Comparison of ENCODE assay signal across 25 cellular contexts in genomic region chr5:172445866-172446265, GRCh38. TPM values are rescaled to one million over a fixed set of nuclear protein-coding genes. Genes with fewer than 3 reads are reported as not detected.
DNase-seq lines count a peak whose midpoint lies in the region; ATAC-seq and TF ChIP-seq lines count a peak whose summit lies in the region.
"Had no signal": no experiment of that assay in that cellular context is flagged by ENCODE, and none has a peak within 500 bp of the region (broad histone marks: within the 10 kb centered on the region; RNA-seq: fewer than 3 reads in every experiment).

No MANE protein-coding gene starts in this region.

- H3K27me3 ChIP-seq in neuronal stem cell (ENCODE audit: control insufficient read depth in 3 of 3, insufficient read depth in 3 of 3, low read depth in 1 of 3, low read length in 3 of 3) (no peaks in the 10 kb centered on the region), testis (no peaks in the 10 kb centered on the region)
- H3K27me3 ChIP-seq: brain microvascular endothelial cell had no signal

- H3K4me2 ChIP-seq in neuronal stem cell (ENCODE audit: insufficient read depth, low read length, poor library complexity, severe bottlenecking) = no peak overlapping the region

- no peak overlapping the region for H2AFZ ChIP-seq in neuronal stem cell (ENCODE audit: low read length)
- H2AFZ ChIP-seq: GM23248 had no signal

- no peak overlapping the region for H2BK12ac ChIP-seq in neuronal stem cell (ENCODE audit: low read length)

- no CpG with 5 or more reads among the region's 10 CpGs for WGBS in neuronal stem cell (ENCODE audit: extremely low coverage in 2 of 2, insufficient read length in 2 of 2, insufficient replicate concordance in 1 of 2), 2 donors
- WGBS in testis, 2 donors = 72 to 87% methylated on average over 7 to 10 of the region's 10 CpGs

- no peak for TF ChIP-seq POLR2A in testis (IDR thresholded peaks at IDR 0.05)

- no peak overlapping the region for H4K91ac ChIP-seq in neuronal stem cell (ENCODE audit: low read depth, low read length, poor library complexity)

- H3K9ac ChIP-seq in neuronal stem cell (ENCODE audit: low read depth, low read length, poor library complexity) = peak overlapping the region; percentile 3
- H3K9ac ChIP-seq: GM23248 had no signal

- no peak overlapping the region for H3K4ac ChIP-seq in neuronal stem cell (ENCODE audit: low read length)

- DNase-seq in neuronal stem cell (ENCODE audit: low spot score) (no peak), testis (no peak), hippocampal formation (lab: John Stamatoyannopoulos, UW) (no peak), D341Med (ENCODE audit: low spot score) (no peak)
- no peak for DNase-seq in activated CD8-positive, alpha-beta memory T cell treated with anti-CD3 and anti-CD28 coated beads for 24 hours
- DNase-seq: activated CD4-positive, CD25-positive, alpha-beta regulatory T cell treated with anti-CD3 and anti-CD28 coated beads, Interleukin-2, amount 50 U/mL, for 72 hours; activated CD8-positive, alpha-beta T cell treated with anti-CD3 and anti-CD28 coated beads, Interleukin-2, amount 10 ng/mL, durations not matched to agents 7 days and 5 days; activated gamma-delta T cell; activated naive CD8-positive, alpha-beta T cell treated with anti-CD3 and anti-CD28 coated beads, Interleukin-2, amount 50 U/mL, for 24 hours; brain microvascular endothelial cell; CD4-positive, alpha-beta T cell; cortex of kidney; DMS 273 treated with DMSO at 0.1 percent for 48 hours; endodermal cell; kidney; NCI-H2081 treated with DMSO at 0.1 percent for 48 hours; SHP77; stimulated activated CD4-positive, alpha-beta T cell treated with anti-CD3 and anti-CD28 coated beads, Interleukin-2, amount 100 ng/mL, for 48 hours; SW 1271 had no signal

- H3K23ac ChIP-seq in neuronal stem cell (ENCODE audit: low read depth, low read length, poor library complexity) = no peak overlapping the region

- intact Hi-C loops in testis (cut with DNase I; ENCODE audit: low total_unique reads) = no loop called here

- no peak overlapping the region for H2BK120ac ChIP-seq in neuronal stem cell (ENCODE audit: low read depth, low read length)

- H3K4me3 ChIP-seq in neuronal stem cell (ENCODE audit: low read length in 2 of 2) (no peak overlapping the region), testis (no peak overlapping the region)
- H3K4me3 ChIP-seq: GM23248, K562 had no signal

- H3K4me1 ChIP-seq in neuronal stem cell (ENCODE audit: control insufficient read depth in 2 of 2, insufficient read depth in 1 of 2, low read depth in 1 of 2, low read length in 2 of 2) (peaks cover 3 to 7% of the 10 kb centered on the region in 2 donors), testis (peaks cover 34% of the 10 kb centered on the region)

- H3K14ac ChIP-seq in neuronal stem cell (ENCODE audit: low read length) = no peak overlapping the region

- ATAC-seq in GM19328 (IDR thresholded peaks at IDR 0.05; ENCODE audit: unreplicated experiment) = no peak
- ATAC-seq: activated CD8-positive, alpha-beta T cell treated with anti-CD3 and anti-CD28 coated beads, Interleukin-2, amount 10 ng/mL, durations not matched to agents 7 days and 5 days; activated naive CD8-positive, alpha-beta T cell treated with anti-CD3 and anti-CD28 coated beads, Interleukin-2, amount 50 U/mL, for 24 hours; K562; stimulated activated effector memory CD8-positive, alpha-beta T cell treated with anti-CD3 and anti-CD28 coated beads, Interleukin-12 subunit alpha, Interleukin-12 subunit beta, amount 100 ng/mL, for 72 hours had no signal

- peaks cover 23% of the 10 kb centered on the region for H3K79me1 ChIP-seq in neuronal stem cell (ENCODE audit: low read depth, low read length)

- no peak overlapping the region for H2BK15ac ChIP-seq in neuronal stem cell (ENCODE audit: low read length)

- H4K8ac ChIP-seq in neuronal stem cell (ENCODE audit: low read depth, low read length) = no peak overlapping the region

- peak overlapping the region; percentile 60 for H2BK5ac ChIP-seq in neuronal stem cell (ENCODE audit: low read length)

- H2AK5ac ChIP-seq in neuronal stem cell (ENCODE audit: low read depth, low read length) = no peak overlapping the region

- H3K36me3 ChIP-seq in neuronal stem cell (replicated peaks in 1 of 2; ENCODE audit: control insufficient read depth in 2 of 2, insufficient read depth in 2 of 2, low read length in 2 of 2) (peaks cover under 1 to 51% of the 10 kb centered on the region in 2 donors), testis (ENCODE audit: low read depth, missing control alignments) (no peaks in the 10 kb centered on the region)
- H3K36me3 ChIP-seq: brain microvascular endothelial cell had no signal

- H3K27ac ChIP-seq in cingulate gyrus (ENCODE audit: low read depth, low read length) (peak overlapping the region; percentile 57), neuronal stem cell (replicated peaks; ENCODE audit: low read length) (no peak overlapping the region), testis (peak overlapping the region; percentile 22 to 85)
- H3K27ac ChIP-seq: brain microvascular endothelial cell, GM23248 had no signal

- H3K9me3 ChIP-seq in neuronal stem cell (replicated peaks in 1 of 2; ENCODE audit: control insufficient read depth in 2 of 2, insufficient read depth in 1 of 2, low read depth in 1 of 2, low read length in 2 of 2) (no peaks in the 10 kb centered on the region), testis (no peaks in the 10 kb centered on the region)

- peak overlapping the region; percentile 12 for H3K18ac ChIP-seq in neuronal stem cell (ENCODE audit: low read length)

- TF ChIP-seq CTCF in testis (IDR thresholded peaks at IDR 0.05) = no peak

TF ChIP-seq in PFSK-1, 5 proteins besides CTCF, POLR2A, EP300 and RAD21:
- peak; percentile 17 for TF ChIP-seq FOXP2 (optimal IDR thresholded peaks at IDR 0.05; ENCODE audit: borderline replicate concordance, extremely low read depth, extremely low read length, insufficient read depth)
- TF ChIP-seq SIN3A (IDR thresholded peaks at IDR 0.05; ENCODE audit: borderline replicate concordance, insufficient read depth, low read length) = no peak

RNA-seq across cellular contexts. Expression of gene SH3PXD2B, which starts 8.5 kb away (rescaled TPM):
- 76.9 TPM for polyA plus RNA-seq in PFSK-1 (2012; ENCODE audit: insufficient read length, low read depth)
- 24.7 TPM for polyA plus RNA-seq in neuronal stem cell (2013, experiment 1 of 2)
- 25.6 TPM for polyA plus RNA-seq in neuronal stem cell (2013, experiment 2 of 2)
- total RNA-seq in testis = 10 to 100 TPM; 18.3 to 29.4 TPM
- 20.2 TPM for polyA plus RNA-seq in testis (ENCODE audit: insufficient read depth, low read depth, low replicate concordance)
